1 cellular context compared by ENCODE assay signal in genomic region chr9:92726971-92727715, GRCh38.
TF ChIP-seq lines count a peak whose summit lies in the region.

No MANE protein-coding gene starts in this region.

TF ChIP-seq in HepG2, 621 proteins besides CTCF, POLR2A, EP300 and RAD21 (continues in another document):
- TF ChIP-seq, protein P1, sequence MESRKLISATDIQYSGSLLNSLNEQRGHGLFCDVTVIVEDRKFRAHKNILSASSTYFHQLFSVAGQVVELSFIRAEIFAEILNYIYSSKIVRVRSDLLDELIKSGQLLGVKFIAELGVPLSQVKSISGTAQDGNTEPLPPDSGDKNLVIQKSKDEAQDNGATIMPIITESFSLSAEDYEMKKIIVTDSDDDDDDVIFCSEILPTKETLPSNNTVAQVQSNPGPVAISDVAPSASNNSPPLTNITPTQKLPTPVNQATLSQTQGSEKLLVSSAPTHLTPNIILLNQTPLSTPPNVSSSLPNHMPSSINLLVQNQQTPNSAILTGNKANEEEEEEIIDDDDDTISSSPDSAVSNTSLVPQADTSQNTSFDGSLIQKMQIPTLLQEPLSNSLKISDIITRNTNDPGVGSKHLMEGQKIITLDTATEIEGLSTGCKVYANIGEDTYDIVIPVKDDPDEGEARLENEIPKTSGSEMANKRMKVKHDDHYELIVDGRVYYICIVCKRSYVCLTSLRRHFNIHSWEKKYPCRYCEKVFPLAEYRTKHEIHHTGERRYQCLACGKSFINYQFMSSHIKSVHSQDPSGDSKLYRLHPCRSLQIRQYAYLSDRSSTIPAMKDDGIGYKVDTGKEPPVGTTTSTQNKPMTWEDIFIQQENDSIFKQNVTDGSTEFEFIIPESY (CRISPR knock-in tag; IDR thresholded peaks at IDR 0.05), result 0 out of 2 replicates have a peak, but pooled peaks have one; percentile 22
- TF ChIP-seq SP140L (CRISPR knock-in tag; IDR thresholded peaks at IDR 0.05; ENCODE audit: borderline replicate concordance), result no peak
- peak; percentile 84 for TF ChIP-seq ZNF263 (CRISPR knock-in tag; IDR thresholded peaks at IDR 0.05)
- TF ChIP-seq, protein P2, sequence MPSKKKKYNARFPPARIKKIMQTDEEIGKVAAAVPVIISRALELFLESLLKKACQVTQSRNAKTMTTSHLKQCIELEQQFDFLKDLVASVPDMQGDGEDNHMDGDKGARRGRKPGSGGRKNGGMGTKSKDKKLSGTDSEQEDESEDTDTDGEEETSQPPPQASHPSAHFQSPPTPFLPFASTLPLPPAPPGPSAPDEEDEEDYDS (CRISPR knock-in tag; IDR thresholded peaks at IDR 0.05), result no peak
- TF ChIP-seq ZNF430 (CRISPR knock-in tag; IDR thresholded peaks at IDR 0.05), result no peak
- TF ChIP-seq HNRNPUL1 (IDR thresholded peaks at IDR 0.05; ENCODE audit: low read depth, low read length), result no peak
- TF ChIP-seq ZNF574 (CRISPR knock-in tag; IDR thresholded peaks at IDR 0.05), result no peak
- no peak for TF ChIP-seq ZNF12 (CRISPR knock-in tag; IDR thresholded peaks at IDR 0.05)
- TF ChIP-seq, protein P3, sequence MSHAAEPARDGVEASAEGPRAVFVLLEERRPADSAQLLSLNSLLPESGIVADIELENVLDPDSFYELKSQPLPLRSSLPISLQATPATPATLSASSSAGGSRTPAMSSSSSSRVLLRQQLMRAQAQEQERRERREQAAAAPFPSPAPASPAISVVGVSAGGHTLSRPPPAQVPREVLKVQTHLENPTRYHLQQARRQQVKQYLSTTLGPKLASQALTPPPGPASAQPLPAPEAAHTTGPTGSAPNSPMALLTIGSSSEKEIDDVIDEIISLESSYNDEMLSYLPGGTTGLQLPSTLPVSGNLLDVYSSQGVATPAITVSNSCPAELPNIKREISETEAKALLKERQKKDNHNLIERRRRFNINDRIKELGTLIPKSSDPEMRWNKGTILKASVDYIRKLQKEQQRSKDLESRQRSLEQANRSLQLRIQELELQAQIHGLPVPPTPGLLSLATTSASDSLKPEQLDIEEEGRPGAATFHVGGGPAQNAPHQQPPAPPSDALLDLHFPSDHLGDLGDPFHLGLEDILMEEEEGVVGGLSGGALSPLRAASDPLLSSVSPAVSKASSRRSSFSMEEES (CRISPR knock-in tag; IDR thresholded peaks at IDR 0.05), result no peak
- no peak for TF ChIP-seq KLF13 (CRISPR knock-in tag; IDR thresholded peaks at IDR 0.05)
- TF ChIP-seq, protein P4, sequence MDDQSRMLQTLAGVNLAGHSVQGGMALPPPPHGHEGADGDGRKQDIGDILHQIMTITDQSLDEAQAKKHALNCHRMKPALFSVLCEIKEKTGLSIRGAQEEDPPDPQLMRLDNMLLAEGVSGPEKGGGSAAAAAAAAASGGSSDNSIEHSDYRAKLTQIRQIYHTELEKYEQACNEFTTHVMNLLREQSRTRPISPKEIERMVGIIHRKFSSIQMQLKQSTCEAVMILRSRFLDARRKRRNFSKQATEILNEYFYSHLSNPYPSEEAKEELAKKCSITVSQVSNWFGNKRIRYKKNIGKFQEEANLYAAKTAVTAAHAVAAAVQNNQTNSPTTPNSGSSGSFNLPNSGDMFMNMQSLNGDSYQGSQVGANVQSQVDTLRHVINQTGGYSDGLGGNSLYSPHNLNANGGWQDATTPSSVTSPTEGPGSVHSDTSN (CRISPR knock-in tag; IDR thresholded peaks at IDR 0.05; ENCODE audit: borderline replicate concordance), result no peak
- TF ChIP-seq, protein P5, sequence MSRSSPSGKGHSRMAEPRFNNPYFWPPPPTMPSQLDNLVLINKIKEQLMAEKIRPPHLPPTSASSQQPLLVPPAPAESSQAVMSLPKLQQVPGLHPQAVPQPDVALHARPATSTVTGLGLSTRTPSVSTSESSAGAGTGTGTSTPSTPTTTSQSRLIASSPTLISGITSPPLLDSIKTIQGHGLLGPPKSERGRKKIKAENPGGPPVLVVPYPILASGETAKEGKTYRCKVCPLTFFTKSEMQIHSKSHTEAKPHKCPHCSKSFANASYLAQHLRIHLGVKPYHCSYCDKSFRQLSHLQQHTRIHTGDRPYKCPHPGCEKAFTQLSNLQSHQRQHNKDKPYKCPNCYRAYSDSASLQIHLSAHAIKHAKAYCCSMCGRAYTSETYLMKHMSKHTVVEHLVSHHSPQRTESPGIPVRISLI (CRISPR knock-in tag; IDR thresholded peaks at IDR 0.05; ENCODE audit: borderline replicate concordance), result no peak
- TF ChIP-seq, protein P6, sequence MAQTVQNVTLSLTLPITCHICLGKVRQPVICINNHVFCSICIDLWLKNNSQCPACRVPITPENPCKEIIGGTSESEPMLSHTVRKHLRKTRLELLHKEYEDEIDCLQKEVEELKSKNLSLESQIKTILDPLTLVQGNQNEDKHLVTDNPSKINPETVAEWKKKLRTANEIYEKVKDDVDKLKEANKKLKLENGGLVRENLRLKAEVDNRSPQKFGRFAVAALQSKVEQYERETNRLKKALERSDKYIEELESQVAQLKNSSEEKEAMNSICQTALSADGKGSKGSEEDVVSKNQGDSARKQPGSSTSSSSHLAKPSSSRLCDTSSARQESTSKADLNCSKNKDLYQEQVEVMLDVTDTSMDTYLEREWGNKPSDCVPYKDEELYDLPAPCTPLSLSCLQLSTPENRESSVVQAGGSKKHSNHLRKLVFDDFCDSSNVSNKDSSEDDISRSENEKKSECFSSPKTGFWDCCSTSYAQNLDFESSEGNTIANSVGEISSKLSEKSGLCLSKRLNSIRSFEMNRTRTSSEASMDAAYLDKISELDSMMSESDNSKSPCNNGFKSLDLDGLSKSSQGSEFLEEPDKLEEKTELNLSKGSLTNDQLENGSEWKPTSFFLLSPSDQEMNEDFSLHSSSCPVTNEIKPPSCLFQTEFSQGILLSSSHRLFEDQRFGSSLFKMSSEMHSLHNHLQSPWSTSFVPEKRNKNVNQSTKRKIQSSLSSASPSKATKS (CRISPR knock-in tag; IDR thresholded peaks at IDR 0.05), result no peak
- TF ChIP-seq BRD4 (CRISPR knock-in tag; IDR thresholded peaks at IDR 0.05), result no peak
- TF ChIP-seq, protein P7, sequence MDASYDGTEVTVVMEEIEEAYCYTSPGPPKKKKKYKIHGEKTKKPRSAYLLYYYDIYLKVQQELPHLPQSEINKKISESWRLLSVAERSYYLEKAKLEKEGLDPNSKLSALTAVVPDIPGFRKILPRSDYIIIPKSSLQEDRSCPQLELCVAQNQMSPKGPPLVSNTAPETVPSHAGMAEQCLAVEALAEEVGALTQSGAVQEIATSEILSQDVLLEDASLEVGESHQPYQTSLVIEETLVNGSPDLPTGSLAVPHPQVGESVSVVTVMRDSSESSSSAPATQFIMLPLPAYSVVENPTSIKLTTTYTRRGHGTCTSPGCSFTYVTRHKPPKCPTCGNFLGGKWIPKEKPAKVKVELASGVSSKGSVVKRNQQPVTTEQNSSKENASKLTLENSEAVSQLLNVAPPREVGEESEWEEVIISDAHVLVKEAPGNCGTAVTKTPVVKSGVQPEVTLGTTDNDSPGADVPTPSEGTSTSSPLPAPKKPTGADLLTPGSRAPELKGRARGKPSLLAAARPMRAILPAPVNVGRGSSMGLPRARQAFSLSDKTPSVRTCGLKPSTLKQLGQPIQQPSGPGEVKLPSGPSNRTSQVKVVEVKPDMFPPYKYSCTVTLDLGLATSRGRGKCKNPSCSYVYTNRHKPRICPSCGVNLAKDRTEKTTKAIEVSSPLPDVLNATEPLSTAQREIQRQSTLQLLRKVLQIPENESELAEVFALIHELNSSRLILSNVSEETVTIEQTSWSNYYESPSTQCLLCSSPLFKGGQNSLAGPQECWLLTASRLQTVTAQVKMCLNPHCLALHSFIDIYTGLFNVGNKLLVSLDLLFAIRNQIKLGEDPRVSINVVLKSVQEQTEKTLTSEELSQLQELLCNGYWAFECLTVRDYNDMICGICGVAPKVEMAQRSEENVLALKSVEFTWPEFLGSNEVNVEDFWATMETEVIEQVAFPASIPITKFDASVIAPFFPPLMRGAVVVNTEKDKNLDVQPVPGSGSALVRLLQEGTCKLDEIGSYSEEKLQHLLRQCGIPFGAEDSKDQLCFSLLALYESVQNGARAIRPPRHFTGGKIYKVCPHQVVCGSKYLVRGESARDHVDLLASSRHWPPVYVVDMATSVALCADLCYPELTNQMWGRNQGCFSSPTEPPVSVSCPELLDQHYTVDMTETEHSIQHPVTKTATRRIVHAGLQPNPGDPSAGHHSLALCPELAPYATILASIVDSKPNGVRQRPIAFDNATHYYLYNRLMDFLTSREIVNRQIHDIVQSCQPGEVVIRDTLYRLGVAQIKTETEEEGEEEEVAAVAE (CRISPR knock-in tag; IDR thresholded peaks at IDR 0.05; ENCODE audit: borderline replicate concordance), result no peak
- TF ChIP-seq PHF5A (CRISPR knock-in tag; IDR thresholded peaks at IDR 0.05; ENCODE audit: low read depth, unreplicated experiment), result no peak
- TF ChIP-seq RBM39 (IDR thresholded peaks at IDR 0.05; ENCODE audit: low read depth, low read length, poor library complexity, severe bottlenecking), result no peak
- TF ChIP-seq, protein P8, sequence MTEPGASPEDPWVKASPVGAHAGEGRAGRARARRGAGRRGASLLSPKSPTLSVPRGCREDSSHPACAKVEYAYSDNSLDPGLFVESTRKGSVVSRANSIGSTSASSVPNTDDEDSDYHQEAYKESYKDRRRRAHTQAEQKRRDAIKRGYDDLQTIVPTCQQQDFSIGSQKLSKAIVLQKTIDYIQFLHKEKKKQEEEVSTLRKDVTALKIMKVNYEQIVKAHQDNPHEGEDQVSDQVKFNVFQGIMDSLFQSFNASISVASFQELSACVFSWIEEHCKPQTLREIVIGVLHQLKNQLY (CRISPR knock-in tag; IDR thresholded peaks at IDR 0.05), result no peak
- TF ChIP-seq TOE1 (CRISPR knock-in tag; IDR thresholded peaks at IDR 0.05), result no peak
- TF ChIP-seq CSRNP1 (CRISPR knock-in tag; IDR thresholded peaks at IDR 0.05), result no peak
- no peak for TF ChIP-seq YEATS2 (CRISPR knock-in tag; IDR thresholded peaks at IDR 0.05; ENCODE audit: borderline replicate concordance)
- TF ChIP-seq ZNF614 (CRISPR knock-in tag; IDR thresholded peaks at IDR 0.05; ENCODE audit: borderline replicate concordance), result no peak
- TF ChIP-seq ZBTB38 (CRISPR knock-in tag; IDR thresholded peaks at IDR 0.05), result peak; percentile 37; the same call in 1 of the 2 replicates
- TF ChIP-seq, protein P9, sequence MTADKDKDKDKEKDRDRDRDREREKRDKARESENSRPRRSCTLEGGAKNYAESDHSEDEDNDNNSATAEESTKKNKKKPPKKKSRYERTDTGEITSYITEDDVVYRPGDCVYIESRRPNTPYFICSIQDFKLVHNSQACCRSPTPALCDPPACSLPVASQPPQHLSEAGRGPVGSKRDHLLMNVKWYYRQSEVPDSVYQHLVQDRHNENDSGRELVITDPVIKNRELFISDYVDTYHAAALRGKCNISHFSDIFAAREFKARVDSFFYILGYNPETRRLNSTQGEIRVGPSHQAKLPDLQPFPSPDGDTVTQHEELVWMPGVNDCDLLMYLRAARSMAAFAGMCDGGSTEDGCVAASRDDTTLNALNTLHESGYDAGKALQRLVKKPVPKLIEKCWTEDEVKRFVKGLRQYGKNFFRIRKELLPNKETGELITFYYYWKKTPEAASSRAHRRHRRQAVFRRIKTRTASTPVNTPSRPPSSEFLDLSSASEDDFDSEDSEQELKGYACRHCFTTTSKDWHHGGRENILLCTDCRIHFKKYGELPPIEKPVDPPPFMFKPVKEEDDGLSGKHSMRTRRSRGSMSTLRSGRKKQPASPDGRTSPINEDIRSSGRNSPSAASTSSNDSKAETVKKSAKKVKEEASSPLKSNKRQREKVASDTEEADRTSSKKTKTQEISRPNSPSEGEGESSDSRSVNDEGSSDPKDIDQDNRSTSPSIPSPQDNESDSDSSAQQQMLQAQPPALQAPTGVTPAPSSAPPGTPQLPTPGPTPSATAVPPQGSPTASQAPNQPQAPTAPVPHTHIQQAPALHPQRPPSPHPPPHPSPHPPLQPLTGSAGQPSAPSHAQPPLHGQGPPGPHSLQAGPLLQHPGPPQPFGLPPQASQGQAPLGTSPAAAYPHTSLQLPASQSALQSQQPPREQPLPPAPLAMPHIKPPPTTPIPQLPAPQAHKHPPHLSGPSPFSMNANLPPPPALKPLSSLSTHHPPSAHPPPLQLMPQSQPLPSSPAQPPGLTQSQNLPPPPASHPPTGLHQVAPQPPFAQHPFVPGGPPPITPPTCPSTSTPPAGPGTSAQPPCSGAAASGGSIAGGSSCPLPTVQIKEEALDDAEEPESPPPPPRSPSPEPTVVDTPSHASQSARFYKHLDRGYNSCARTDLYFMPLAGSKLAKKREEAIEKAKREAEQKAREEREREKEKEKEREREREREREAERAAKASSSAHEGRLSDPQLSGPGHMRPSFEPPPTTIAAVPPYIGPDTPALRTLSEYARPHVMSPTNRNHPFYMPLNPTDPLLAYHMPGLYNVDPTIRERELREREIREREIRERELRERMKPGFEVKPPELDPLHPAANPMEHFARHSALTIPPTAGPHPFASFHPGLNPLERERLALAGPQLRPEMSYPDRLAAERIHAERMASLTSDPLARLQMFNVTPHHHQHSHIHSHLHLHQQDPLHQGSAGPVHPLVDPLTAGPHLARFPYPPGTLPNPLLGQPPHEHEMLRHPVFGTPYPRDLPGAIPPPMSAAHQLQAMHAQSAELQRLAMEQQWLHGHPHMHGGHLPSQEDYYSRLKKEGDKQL (CRISPR knock-in tag; IDR thresholded peaks at IDR 0.05; ENCODE audit: low read depth), result no peak
- no peak for TF ChIP-seq ZNF225 (CRISPR knock-in tag; IDR thresholded peaks at IDR 0.05)
- no peak for TF ChIP-seq ZFY (CRISPR knock-in tag; IDR thresholded peaks at IDR 0.05)
- no peak for TF ChIP-seq EED (CRISPR knock-in tag; IDR thresholded peaks at IDR 0.05)
- TF ChIP-seq NR2F2 (IDR thresholded peaks at IDR 0.05; ENCODE audit: borderline replicate concordance, low read depth), result no peak
- TF ChIP-seq CENPBD1 (CRISPR knock-in tag; IDR thresholded peaks at IDR 0.05; ENCODE audit: borderline replicate concordance, low read depth), result no peak
